1 cellular context compared by ENCODE assay signal in the genomic region with DNA sequence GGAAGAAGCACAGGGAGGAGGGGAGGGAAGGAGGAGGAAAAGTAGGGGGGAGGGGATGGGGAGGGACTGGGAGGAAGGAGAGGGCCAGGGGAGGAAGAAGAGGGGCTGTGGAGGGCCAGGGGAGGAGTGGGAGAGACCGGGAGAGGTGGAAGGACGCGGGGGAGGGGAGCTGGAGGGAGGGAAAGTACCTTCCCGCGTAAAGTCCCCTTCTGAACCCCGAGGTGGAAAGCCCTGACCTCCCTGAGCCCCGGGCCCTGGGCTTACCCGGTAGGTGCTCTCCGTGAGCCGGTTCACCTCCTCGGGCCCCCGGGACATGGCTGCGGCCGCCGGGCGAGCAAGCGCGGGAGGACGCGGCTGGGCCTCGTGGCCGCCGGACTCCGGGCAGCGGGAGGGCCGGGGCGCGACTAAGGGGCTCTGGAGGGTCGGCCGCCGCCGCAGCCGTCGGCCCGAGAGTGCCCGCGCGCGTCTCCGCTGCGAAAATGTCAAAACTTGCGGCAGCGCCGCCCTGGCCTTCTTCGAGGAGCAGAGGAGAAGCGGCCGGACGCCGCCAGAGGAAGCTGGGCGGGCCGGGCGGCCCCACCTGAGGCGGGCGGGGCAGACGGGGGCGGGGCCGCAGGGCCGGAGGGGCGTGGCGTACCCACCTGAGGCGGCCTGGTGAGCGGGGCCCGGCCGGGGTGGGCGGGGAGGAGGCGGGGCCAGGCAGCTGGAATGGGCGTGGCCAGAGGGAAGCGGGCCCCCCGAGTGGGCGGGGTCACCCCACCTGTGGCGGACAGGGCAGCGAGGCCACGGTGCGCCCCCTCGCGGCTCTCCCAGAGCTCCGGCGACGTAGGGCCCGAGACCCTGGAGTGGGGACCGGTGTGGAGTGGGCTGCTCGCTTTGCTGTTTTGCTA.
TF ChIP-seq lines count a peak whose summit lies in the region.

TSS of gene BAIAP2L1 (minus strand) at position 553 of the 890 bp plus-strand sequence. CDS start at position 315, 238 bp downstream.

TF ChIP-seq in K562, 482 proteins besides CTCF, POLR2A, EP300 and RAD21 (continued from another document and continues in another):
- TF ChIP-seq, protein P1, sequence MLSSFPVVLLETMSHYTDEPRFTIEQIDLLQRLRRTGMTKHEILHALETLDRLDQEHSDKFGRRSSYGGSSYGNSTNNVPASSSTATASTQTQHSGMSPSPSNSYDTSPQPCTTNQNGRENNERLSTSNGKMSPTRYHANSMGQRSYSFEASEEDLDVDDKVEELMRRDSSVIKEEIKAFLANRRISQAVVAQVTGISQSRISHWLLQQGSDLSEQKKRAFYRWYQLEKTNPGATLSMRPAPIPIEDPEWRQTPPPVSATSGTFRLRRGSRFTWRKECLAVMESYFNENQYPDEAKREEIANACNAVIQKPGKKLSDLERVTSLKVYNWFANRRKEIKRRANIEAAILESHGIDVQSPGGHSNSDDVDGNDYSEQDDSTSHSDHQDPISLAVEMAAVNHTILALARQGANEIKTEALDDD (IDR thresholded peaks at IDR 0.05), result no peak
- TF ChIP-seq RB1 (IDR thresholded peaks at IDR 0.05; ENCODE audit: low read depth) (peak; percentile 72; the same call in 1 of the 2 replicates), SREBF1 (IDR thresholded peaks at IDR 0.05; ENCODE audit: borderline replicate concordance, low read depth, low read length) (no peak), E2F8 (IDR thresholded peaks at IDR 0.05; ENCODE audit: low read depth, partially characterized antibody) (no peak), ZC3H11A (IDR thresholded peaks at IDR 0.05; ENCODE audit: low read depth, low read length) (no peak), ZBTB34 (CRISPR knock-in tag; IDR thresholded peaks at IDR 0.05) (no peak), JUNB (CRISPR knock-in tag; conservative IDR thresholded peaks at IDR 0.05) (no peak), FOSL1 (tag; conservative IDR thresholded peaks at IDR 0.05) (no peak), SMAD2 (IDR thresholded peaks at IDR 0.05; ENCODE audit: low read depth, low read length) (no peak), ZBTB49 (CRISPR knock-in tag; IDR thresholded peaks at IDR 0.05; ENCODE audit: borderline replicate concordance) (no peak), GABPB1 (CRISPR knock-in tag; IDR thresholded peaks at IDR 0.05) (0 out of 2 replicates have a peak, but pooled peaks have one; percentile 46), ZNF121 (CRISPR knock-in tag; conservative IDR thresholded peaks at IDR 0.05) (no peak), PPARD (CRISPR knock-in tag; IDR thresholded peaks at IDR 0.05) (no peak), ZNF609 (CRISPR knock-in tag; IDR thresholded peaks at IDR 0.05; ENCODE audit: borderline replicate concordance) (no peak), ZNF431 (CRISPR knock-in tag; IDR thresholded peaks at IDR 0.05) (peak; percentile 87), XRCC3 (IDR thresholded peaks at IDR 0.05) (no peak), CREB1 (IDR thresholded peaks at IDR 0.05) (no peak), CREB1 (CRISPR knock-in tag; IDR thresholded peaks at IDR 0.05) (peak; percentile 78; the same call in 1 of the 2 replicates), CBX5 (IDR thresholded peaks at IDR 0.05; ENCODE audit: borderline replicate concordance, low read depth) (no peak), IRF9 (tag; IDR thresholded peaks at IDR 0.05) (no peak), IFI16 (CRISPR knock-in tag; IDR thresholded peaks at IDR 0.05) (no peak), ARHGAP35 (IDR thresholded peaks at IDR 0.05; ENCODE audit: partially characterized antibody) (no peak), E2F1 (CRISPR knock-in tag; IDR thresholded peaks at IDR 0.05) (peak; percentile 88), ZBED1 (IDR thresholded peaks at IDR 0.05) (no peak), PHF21A (IDR thresholded peaks at IDR 0.05; ENCODE audit: borderline replicate concordance, low read depth) (no peak)
- TF ChIP-seq, protein P2, sequence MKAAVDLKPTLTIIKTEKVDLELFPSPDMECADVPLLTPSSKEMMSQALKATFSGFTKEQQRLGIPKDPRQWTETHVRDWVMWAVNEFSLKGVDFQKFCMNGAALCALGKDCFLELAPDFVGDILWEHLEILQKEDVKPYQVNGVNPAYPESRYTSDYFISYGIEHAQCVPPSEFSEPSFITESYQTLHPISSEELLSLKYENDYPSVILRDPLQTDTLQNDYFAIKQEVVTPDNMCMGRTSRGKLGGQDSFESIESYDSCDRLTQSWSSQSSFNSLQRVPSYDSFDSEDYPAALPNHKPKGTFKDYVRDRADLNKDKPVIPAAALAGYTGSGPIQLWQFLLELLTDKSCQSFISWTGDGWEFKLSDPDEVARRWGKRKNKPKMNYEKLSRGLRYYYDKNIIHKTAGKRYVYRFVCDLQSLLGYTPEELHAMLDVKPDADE (conservative IDR thresholded peaks at IDR 0.05; ENCODE audit: control insufficient read depth, low read depth, low read length), result 0 out of 2 replicates have a peak, but pooled peaks have one; percentile 13
- TF ChIP-seq, protein P3, sequence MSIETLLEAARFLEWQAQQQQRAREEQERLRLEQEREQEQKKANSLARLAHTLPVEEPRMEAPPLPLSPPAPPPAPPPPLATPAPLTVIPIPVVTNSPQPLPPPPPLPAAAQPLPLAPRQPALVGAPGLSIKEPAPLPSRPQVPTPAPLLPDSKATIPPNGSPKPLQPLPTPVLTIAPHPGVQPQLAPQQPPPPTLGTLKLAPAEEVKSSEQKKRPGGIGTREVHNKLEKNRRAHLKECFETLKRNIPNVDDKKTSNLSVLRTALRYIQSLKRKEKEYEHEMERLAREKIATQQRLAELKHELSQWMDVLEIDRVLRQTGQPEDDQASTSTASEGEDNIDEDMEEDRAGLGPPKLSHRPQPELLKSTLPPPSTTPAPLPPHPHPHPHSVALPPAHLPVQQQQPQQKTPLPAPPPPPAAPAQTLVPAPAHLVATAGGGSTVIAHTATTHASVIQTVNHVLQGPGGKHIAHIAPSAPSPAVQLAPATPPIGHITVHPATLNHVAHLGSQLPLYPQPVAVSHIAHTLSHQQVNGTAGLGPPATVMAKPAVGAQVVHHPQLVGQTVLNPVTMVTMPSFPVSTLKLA (conservative IDR thresholded peaks at IDR 0.05), result 0 out of 4 replicates have a peak, but pooled peaks of 1 of the 2 experiments have one; percentile 42
- TF ChIP-seq, protein P4, sequence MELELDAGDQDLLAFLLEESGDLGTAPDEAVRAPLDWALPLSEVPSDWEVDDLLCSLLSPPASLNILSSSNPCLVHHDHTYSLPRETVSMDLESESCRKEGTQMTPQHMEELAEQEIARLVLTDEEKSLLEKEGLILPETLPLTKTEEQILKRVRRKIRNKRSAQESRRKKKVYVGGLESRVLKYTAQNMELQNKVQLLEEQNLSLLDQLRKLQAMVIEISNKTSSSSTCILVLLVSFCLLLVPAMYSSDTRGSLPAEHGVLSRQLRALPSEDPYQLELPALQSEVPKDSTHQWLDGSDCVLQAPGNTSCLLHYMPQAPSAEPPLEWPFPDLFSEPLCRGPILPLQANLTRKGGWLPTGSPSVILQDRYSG (tag; conservative IDR thresholded peaks at IDR 0.05; ENCODE audit: low read depth), result no peak
- TF ChIP-seq, protein P5, sequence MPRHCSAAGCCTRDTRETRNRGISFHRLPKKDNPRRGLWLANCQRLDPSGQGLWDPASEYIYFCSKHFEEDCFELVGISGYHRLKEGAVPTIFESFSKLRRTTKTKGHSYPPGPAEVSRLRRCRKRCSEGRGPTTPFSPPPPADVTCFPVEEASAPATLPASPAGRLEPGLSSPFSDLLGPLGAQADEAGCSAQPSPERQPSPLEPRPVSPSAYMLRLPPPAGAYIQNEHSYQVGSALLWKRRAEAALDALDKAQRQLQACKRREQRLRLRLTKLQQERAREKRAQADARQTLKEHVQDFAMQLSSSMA (CRISPR knock-in tag; IDR thresholded peaks at IDR 0.05), result no peak
- TF ChIP-seq, protein P6, sequence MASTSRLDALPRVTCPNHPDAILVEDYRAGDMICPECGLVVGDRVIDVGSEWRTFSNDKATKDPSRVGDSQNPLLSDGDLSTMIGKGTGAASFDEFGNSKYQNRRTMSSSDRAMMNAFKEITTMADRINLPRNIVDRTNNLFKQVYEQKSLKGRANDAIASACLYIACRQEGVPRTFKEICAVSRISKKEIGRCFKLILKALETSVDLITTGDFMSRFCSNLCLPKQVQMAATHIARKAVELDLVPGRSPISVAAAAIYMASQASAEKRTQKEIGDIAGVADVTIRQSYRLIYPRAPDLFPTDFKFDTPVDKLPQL (IDR thresholded peaks at IDR 0.05; ENCODE audit: extremely low read depth, insufficient read length), result no peak
